In the genomic region with DNA sequence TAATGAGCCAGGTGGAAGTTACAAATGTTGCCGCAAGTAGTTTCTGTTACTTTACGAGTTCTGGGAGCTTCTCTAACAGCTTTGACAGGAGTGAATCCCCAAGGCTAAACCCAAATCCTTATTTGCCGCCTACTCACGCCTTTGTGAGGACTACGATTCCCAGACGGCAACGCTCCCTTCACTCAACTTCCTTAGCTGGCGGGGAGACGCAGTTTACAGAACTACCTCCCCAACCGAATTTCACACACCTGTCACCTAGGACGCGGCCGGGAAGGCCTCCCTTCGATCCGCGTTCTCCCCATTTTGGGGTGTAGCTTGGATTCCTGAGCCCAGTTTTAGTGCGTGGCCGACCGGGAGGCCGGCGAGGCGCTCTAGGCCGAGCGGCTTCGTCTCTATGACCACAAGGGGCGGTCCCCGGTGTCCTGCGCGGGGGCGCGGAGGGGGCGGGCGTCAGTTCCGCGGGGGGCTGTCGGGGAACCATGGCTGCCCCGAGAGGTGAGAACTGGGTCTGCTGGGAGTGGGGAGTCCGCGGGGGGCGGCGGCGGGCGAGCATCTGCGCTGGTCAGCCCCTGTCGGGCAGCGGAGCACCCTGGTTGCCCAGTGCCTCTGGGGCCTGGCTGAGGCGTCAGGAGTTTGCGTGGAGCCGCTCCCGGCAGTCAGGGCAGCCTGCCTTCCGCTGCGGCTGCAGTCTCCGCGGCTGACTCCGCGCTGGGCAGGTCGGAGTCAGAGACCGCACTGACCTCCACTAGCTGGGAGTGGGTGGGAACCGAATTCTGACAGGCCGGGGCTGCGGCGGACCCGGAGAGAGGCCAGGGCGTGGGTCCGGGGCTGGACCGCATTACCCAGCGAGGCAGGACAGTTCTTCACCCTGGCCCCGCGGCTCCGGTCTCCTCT, we compare ENCODE assay signal across 8 cellular contexts. TPM values are rescaled to one million over a fixed set of nuclear protein-coding genes. Genes with fewer than 3 reads are reported as not detected.
DNase-seq lines count a peak whose midpoint lies in the region; ATAC-seq, FAIRE-seq and TF ChIP-seq lines count a peak whose summit lies in the region.

SLC35A1 (plus strand) TSS at position 450 of the 894 bp plus-strand sequence; CDS start at position 480, 30 bp downstream.

- H3K36me3 ChIP-seq in heart right ventricle: peaks cover 0 to 7% (median 0%) of the 10 kb centered on the region in 9 donors
- no peaks in the 10 kb centered on the region for H3K36me3 ChIP-seq in transverse colon

- peaks cover 2 to 13% (median 9%) of the 10 kb centered on the region in 9 donors for H3K4me1 ChIP-seq in heart right ventricle
- H3K4me1 ChIP-seq in transverse colon: peaks cover 0 to 24% (median 14%) of the 10 kb centered on the region in 4 donors

- intact Hi-C loops in heart right ventricle (cut with DNase I) (loop anchor here in 5 of 10 donors (5.0 to 10.0 kb wide), 6 partner anchors 60 to 222 kb away; partner anchors contain the start of genes CFAP206 (in 1 of the 5) and SMIM8 (in 1 of the 5)), transverse colon (cut with DNase I; ENCODE audit: low total_unique reads) (loop anchor here (5.0 to 10.0 kb wide), 2 partner anchors 68 to 320 kb away; partner anchors contain the start of gene CFAP206)

- TF ChIP-seq POLR2A in GM12892 (IDR thresholded peaks at IDR 0.05; ENCODE audit: low read depth, low read length) (peak; percentile 60; the same call in 1 of the 2 replicates), transverse colon (IDR thresholded peaks at IDR 0.05) (peak; percentile 87)

- DNase-seq in GM12892 (ENCODE audit: insufficient read length) (peak; percentile 72), NCI-H1417 treated with DMSO at 0.1 percent for 48 hours (lab: John Stamatoyannopoulos, UW) (peak; percentile 74), T follicular helper cell (ENCODE audit: low read depth) (peak; percentile 69), heart right ventricle (peak; percentile 88), pons (ENCODE audit: low spot score) (peak; percentile 88), transverse colon (peak; percentile 89)

- FAIRE-seq in GM12892 (lab: Jason Lieb, UNC): peak; percentile 90

- in situ Hi-C loops in transverse colon (cut with MboI; ENCODE audit: low pct_ligation_motif_present in 1 of 4, low pct_unique_long_range_greater_than_20kb in 1 of 4, low sequenced_read_pairs in 3 of 4): no loop called here

- TF ChIP-seq CTCF in heart right ventricle (IDR thresholded peaks at IDR 0.05) (peak in 8 of 9 donors; percentile 6 to 34 (median 28)), transverse colon (IDR thresholded peaks at IDR 0.05) (peak; percentile 37 to 69 (median 41))

- H3K9me3 ChIP-seq in heart right ventricle (no peaks in the 10 kb centered on the region), transverse colon (no peaks in the 10 kb centered on the region)

- WGBS in adipose tissue, 3 donors: 0 to 1% (median 0%) methylated on average over 64 to 70 of the region's 70 CpGs
- WGBS in heart right ventricle, 2 donors: 1% methylated on average over 66 to 70 of the region's 70 CpGs
- WGBS in transverse colon (ENCODE audit: low coverage in 1 of 2), 2 donors: 1 to 10% methylated on average over 2 to 44 of the region's 70 CpGs

- H3K4me3 ChIP-seq in heart right ventricle: peak within 1 kb of the TSS; percentile 55 to 94 (median 86)
- H3K4me3 ChIP-seq in transverse colon: peak within 1 kb of the TSS; percentile 53 to 86 (median 80)

- TF ChIP-seq EP300 in transverse colon (IDR thresholded peaks at IDR 0.05; ENCODE audit: low read depth): no peak

- peaks cover 0 to 4% (median 0%) of the 10 kb centered on the region in 7 donors for H3K27me3 ChIP-seq in heart right ventricle
- H3K27me3 ChIP-seq in transverse colon: no peaks in the 10 kb centered on the region

- H3K27ac ChIP-seq in adipose tissue (ENCODE audit: low read depth, low read length) (peak within 1 kb of the TSS; percentile 31), heart right ventricle (peak within 1 kb of the TSS; percentile 74 to 99 (median 95)), transverse colon (peak within 1 kb of the TSS; percentile 90 to 95 (median 94))

- ATAC-seq in HG02798 (IDR thresholded peaks at IDR 0.05; ENCODE audit: poor library complexity, unreplicated experiment) (peak; percentile 96), heart right ventricle (peak; percentile 99 to 100 (median 99))

RNA-seq across cellular contexts. Expression of gene SLC35A1, which starts in this region (rescaled TPM):
- polyA plus RNA-seq in GM12892 (2012; ENCODE audit: missing spikeins): 8.6 TPM
- 10 to 100 TPM in 1 of 3 donors, 1 to 10 TPM in 2; 9.7 to 11.2 (median 9.8) TPM for polyA plus RNA-seq in adipose tissue
- total RNA-seq in heart right ventricle: 10 to 100 TPM in 4 of 10 donors, 1 to 10 TPM in 6; 7.0 to 13.2 (median 9.7) TPM
- 10 to 100 TPM in 1 of 2 donors, 1 to 10 TPM in 1; 9.9 to 23.0 TPM for polyA plus RNA-seq in heart right ventricle
- total RNA-seq in transverse colon: 10 to 100 TPM in 2 of 4 donors, 1 to 10 TPM in 2; 8.0 to 43.3 (median 22.7) TPM

Comparison
In these comparisons a context has a peak if more than half of its experiments do, and no peak if none do; other contexts are left out.
1. Peak in every context shown above with its lines: DNase-seq, ATAC-seq, H3K4me3 ChIP-seq and H3K27ac ChIP-seq.
2. H3K27ac ChIP-seq: peak in every context shown above with its lines; median percentile 95 in heart right ventricle; 94 in transverse colon; 31 in adipose tissue.